ENCODE assay signal across 9 cellular contexts in the genomic region with DNA sequence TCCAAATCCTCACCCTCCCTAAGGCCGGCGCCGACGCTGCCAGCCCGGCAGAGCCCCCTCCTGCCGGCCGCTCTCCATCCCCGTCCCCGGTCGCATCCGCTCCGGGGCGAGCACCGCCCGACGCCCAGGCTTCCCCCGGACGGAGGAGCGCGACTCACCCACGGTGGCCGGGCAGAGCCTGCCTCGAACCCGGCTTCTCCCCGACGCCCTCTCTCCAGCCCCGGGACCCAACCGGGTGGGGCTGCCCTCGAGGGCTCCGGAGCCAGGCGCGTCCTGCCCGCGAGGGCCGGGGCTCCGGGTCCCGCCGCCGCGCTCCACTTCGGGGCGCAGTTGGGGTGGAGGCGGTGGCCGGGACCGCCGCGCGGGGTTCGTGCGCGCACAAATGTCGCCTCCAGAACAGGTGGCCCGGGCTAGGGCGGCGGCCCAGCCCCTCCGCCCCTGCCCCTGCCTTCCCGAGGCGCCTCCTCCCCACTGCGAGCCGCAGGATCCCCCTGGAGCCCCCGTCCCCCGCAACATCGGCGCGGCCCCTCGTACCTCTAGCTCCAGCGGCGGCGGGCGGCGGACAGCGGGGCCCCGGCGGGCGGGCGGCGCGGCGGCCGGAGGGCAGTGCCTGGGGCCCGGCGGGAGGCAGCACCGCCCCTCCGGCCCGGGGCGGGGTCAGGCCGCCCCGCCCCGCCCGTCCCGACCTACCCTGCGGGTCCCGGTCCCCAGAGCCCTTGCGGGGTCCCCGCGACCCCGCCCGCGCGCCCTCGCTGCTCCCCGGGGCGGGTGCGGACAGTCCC. TPM values are rescaled to one million over a fixed set of nuclear protein-coding genes. Genes with fewer than 3 reads are reported as not detected.
DNase-seq lines count a peak whose midpoint lies in the region; ATAC-seq and TF ChIP-seq lines count a peak whose summit lies in the region.
"Had no signal": no experiment of that assay in that cellular context is flagged by ENCODE, and none has a peak within 500 bp of the region (broad histone marks: within the 10 kb centered on the region; RNA-seq: fewer than 3 reads in every experiment).

Gene A4GALT, minus strand, starts transcription at position 608 of the 782 bp plus-strand sequence. CDS start 26,919 bp downstream, outside the sequence.

- H3K4me2 ChIP-seq in mesenchymal stem cell (ENCODE audit: low read length, poor library complexity, severe bottlenecking): peak within 1 kb of the TSS; percentile 91

- H3K27ac ChIP-seq in duodenal mucosa (ENCODE audit: low read depth, low read length): peak within 1 kb of the TSS; percentile 56
- H3K27ac ChIP-seq in mesenchymal stem cell (ENCODE audit: low read length, poor library complexity, severe bottlenecking): no peak within 1 kb of the TSS
- peak within 1 kb of the TSS; percentile 69 to 91 (median 83) for H3K27ac ChIP-seq in upper lobe of left lung

- H2BK120ac ChIP-seq in mesenchymal stem cell (ENCODE audit: low read depth, low read length): peak within 1 kb of the TSS; percentile 43

- H2BK15ac ChIP-seq in mesenchymal stem cell (ENCODE audit: low read depth, poor library complexity, severe bottlenecking): peak within 1 kb of the TSS; percentile 6

- H3K9me3 ChIP-seq in duodenal mucosa (ENCODE audit: control insufficient read depth in 1 of 2, low read length in 2 of 2) (no peaks in the 10 kb centered on the region), mesenchymal stem cell (ENCODE audit: control insufficient read depth, low read length) (no peaks in the 10 kb centered on the region), upper lobe of left lung (no peaks in the 10 kb centered on the region)

- peak within 1 kb of the TSS in 1 of 2 experiments; percentile 76 for H3K14ac ChIP-seq in mesenchymal stem cell (ENCODE audit: low read length in 2 of 2)

- no peak within 1 kb of the TSS for H2BK5ac ChIP-seq in mesenchymal stem cell (ENCODE audit: low read depth, low read length, poor library complexity, severe bottlenecking)

- peaks cover 7% of the 10 kb centered on the region for H3K79me1 ChIP-seq in mesenchymal stem cell (replicated peaks; ENCODE audit: low read length, poor library complexity, severe bottlenecking)

- peak within 1 kb of the TSS; percentile 40 to 74 for H3K18ac ChIP-seq in mesenchymal stem cell (ENCODE audit: low read depth in 1 of 2, low read length in 2 of 2)

- peak within 1 kb of the TSS in 1 of 2 experiments; percentile 90 for H3K23ac ChIP-seq in mesenchymal stem cell (ENCODE audit: low read length in 2 of 2)

- H2BK12ac ChIP-seq in mesenchymal stem cell (ENCODE audit: low read length in 2 of 2): peak within 1 kb of the TSS; percentile 28 to 76

- peak; percentile 76 for DNase-seq in GM10266 (ENCODE audit: extremely low spot score)
- DNase-seq in NCI-H69 (lab: John Stamatoyannopoulos, UW): peak; percentile 64
- DNase-seq in mesenchymal stem cell: no peak
- DNase-seq in upper lobe of left lung: peak in 1 of 2 donors; percentile 90
- DNase-seq in COR-L47 (lab: John Stamatoyannopoulos, UW): no peak
- DNase-seq in T1000 (lab: John Stamatoyannopoulos, UW): no peak

- H2AK5ac ChIP-seq in mesenchymal stem cell (ENCODE audit: low read length, severe bottlenecking): peak within 1 kb of the TSS; percentile 72

- 1% methylated on average over 58 of the region's 104 CpGs for WGBS in mesenchymal stem cell
- 2 to 4% methylated on average over 5 to 12 of the region's 104 CpGs for WGBS in upper lobe of left lung, 2 donors

- H3K4me3 ChIP-seq in duodenal mucosa (ENCODE audit: low read depth in 1 of 2, low read length in 2 of 2) (peak within 1 kb of the TSS; percentile 48 to 57), mesenchymal stem cell (ENCODE audit: insufficient read depth in 1 of 2, low read depth in 1 of 2, low read length in 2 of 2) (peak within 1 kb of the TSS; percentile 79 to 94), upper lobe of left lung (peak within 1 kb of the TSS; percentile 53 to 90 (median 76))

- no peak for TF ChIP-seq EP300 in upper lobe of left lung (IDR thresholded peaks at IDR 0.05)

- peaks cover 31 to 34% of the 10 kb centered on the region in 2 donors for H3K27me3 ChIP-seq in duodenal mucosa (ENCODE audit: control insufficient read depth in 1 of 2, insufficient read depth in 2 of 2, low read length in 2 of 2)
- H3K27me3 ChIP-seq in mesenchymal stem cell (ENCODE audit: control insufficient read depth in 1 of 2, insufficient read depth in 1 of 2, low read length in 2 of 2): no peaks in the 10 kb centered on the region
- H3K27me3 ChIP-seq in upper lobe of left lung: peaks cover 0 to 15% (median 0%) of the 10 kb centered on the region in 4 donors

- H4K8ac ChIP-seq in mesenchymal stem cell (ENCODE audit: low read length): peak within 1 kb of the TSS; percentile 45

- peak within 1 kb of the TSS; percentile 76 for H2AFZ ChIP-seq in mesenchymal stem cell (ENCODE audit: low read depth, low read length)

- H3K4me1 ChIP-seq in duodenal mucosa (ENCODE audit: control insufficient read depth in 1 of 2, insufficient read depth in 2 of 2, low read length in 2 of 2) (peaks cover 11 to 27% of the 10 kb centered on the region in 2 donors), mesenchymal stem cell (ENCODE audit: control insufficient read depth, insufficient read depth, low read depth, low read length) (peaks cover 30% of the 10 kb centered on the region), upper lobe of left lung (peaks cover 15 to 27% (median 18%) of the 10 kb centered on the region in 4 donors)

- peak within 1 kb of the TSS in 1 of 2 experiments; percentile 51 for H3K4ac ChIP-seq in mesenchymal stem cell (ENCODE audit: low read depth in 1 of 2, low read length in 2 of 2)

- H3K36me3 ChIP-seq in duodenal mucosa (ENCODE audit: control insufficient read depth in 1 of 2, insufficient read depth in 2 of 2, low read length in 2 of 2) (no peaks in the 10 kb centered on the region), mesenchymal stem cell (ENCODE audit: control insufficient read depth in 1 of 2, insufficient read depth in 2 of 2, low read depth in 1 of 2, low read length in 2 of 2) (peaks cover 0 to 21% of the 10 kb centered on the region in 2 experiments), upper lobe of left lung (no peaks in the 10 kb centered on the region)

- ATAC-seq in upper lobe of left lung (ENCODE audit: low FRiP score in 2 of 2): peak in 1 of 2 donors; percentile 84
- ATAC-seq in HG02678 (IDR thresholded peaks at IDR 0.05; ENCODE audit: unreplicated experiment): no peak

- TF ChIP-seq CTCF in GM10266 (IDR thresholded peaks at IDR 0.05; ENCODE audit: control insufficient read depth, insufficient read depth, low read depth, missing control alignments): no peak
- peak in 1 of 6 experiments; percentile 21 for TF ChIP-seq CTCF in upper lobe of left lung (IDR thresholded peaks at IDR 0.05)

- peak within 1 kb of the TSS; percentile 52 for H4K91ac ChIP-seq in mesenchymal stem cell (ENCODE audit: low read length)

- H3K9ac ChIP-seq in duodenal mucosa (ENCODE audit: low read depth in 1 of 2, low read length in 2 of 2) (peak within 1 kb of the TSS in 1 of 2 donors; percentile 33), mesenchymal stem cell (ENCODE audit: low read length) (peak within 1 kb of the TSS; percentile 90)

- TF ChIP-seq POLR2A in upper lobe of left lung (IDR thresholded peaks at IDR 0.05): peak in 2 of 4 donors; percentile 14 to 46

RNA-seq across cellular contexts. Expression of gene A4GALT, which starts in this region (rescaled TPM):
- 10.1 TPM for polyA plus RNA-seq in mesenchymal stem cell (2013, experiment 1 of 2)
- polyA plus RNA-seq in mesenchymal stem cell (2013, experiment 2 of 2): 9.6 TPM
- 10 to 100 TPM in 5 of 6 donors, 1 to 10 TPM in 1; 7.7 to 30.0 (median 16.1) TPM for total RNA-seq in upper lobe of left lung
- total RNA-seq: SK-MEL-5 had no signal

Comparison
In these comparisons a context has a peak if more than half of its experiments do, and no peak if none do; other contexts are left out.
1. DNase-seq: peak in GM10266 (single experiment) and NCI-H69 (single experiment); none in mesenchymal stem cell (single experiment), COR-L47 (single experiment) and T1000 (single experiment).
2. Peak in every context shown above with its lines, with median percentiles within 50 percentile points of each other: H3K4me3 ChIP-seq.